ENCODE assay signal across 8 cellular contexts in genomic region chr5:127757576-127757975, GRCh38. TPM values are rescaled to one million over a fixed set of nuclear protein-coding genes. Genes with fewer than 3 reads are reported as not detected.
DNase-seq lines count a peak whose midpoint lies in the region; FAIRE-seq and TF ChIP-seq lines count a peak whose summit lies in the region.

No MANE protein-coding gene starts in this region.

- DNase-seq in stimulated activated CD8-positive, alpha-beta memory T cell treated with anti-CD3 and anti-CD28 coated beads, Interleukin-4, amount 100 ng/mL, for 24 hours (ENCODE audit: low read depth) = peak; percentile 2
- DNase-seq in stimulated activated CD8-positive, alpha-beta memory T cell treated with anti-CD3 and anti-CD28 coated beads, Interleukin-4, amount 100 ng/mL, for 48 hours = no peak
- DNase-seq in H54 (ENCODE audit: insufficient read length, low spot score) (peak; percentile 10), NAMALWA (ENCODE audit: low spot score) (peak; percentile 42), astrocyte of the spinal cord (ENCODE audit: low read depth, low spot score) (peak; percentile 66), transverse colon (peak; percentile 39), NCI-H446 (lab: John Stamatoyannopoulos, UW) (no peak)

- 23 to 25% methylated on average over 1 of the region's 1 CpG for WGBS in transverse colon (ENCODE audit: low coverage in 1 of 2), 2 donors

- H3K4me3 ChIP-seq in astrocyte of the spinal cord (ENCODE audit: low read depth, low read length) (no peak overlapping the region), transverse colon (no peak overlapping the region)

- H3K27ac ChIP-seq in transverse colon = peak overlapping the region in 3 of 4 donors; percentile 51 to 69 (median 57)

- TF ChIP-seq EP300 in transverse colon (IDR thresholded peaks at IDR 0.05; ENCODE audit: low read depth) = no peak

- TF ChIP-seq CTCF in astrocyte of the spinal cord (IDR thresholded peaks at IDR 0.05; ENCODE audit: low read depth, low read length) (peak; percentile 43), transverse colon (IDR thresholded peaks at IDR 0.05) (peak; percentile 32 to 69 (median 48))

- TF ChIP-seq POLR2A in H54 (IDR thresholded peaks at IDR 0.05; ENCODE audit: low read depth, low read length) (no peak), transverse colon (IDR thresholded peaks at IDR 0.05) (no peak)

- peaks cover 0 to 41% (median 22%) of the 10 kb centered on the region in 4 donors for H3K4me1 ChIP-seq in transverse colon

- in situ Hi-C loops in astrocyte of the spinal cord (cut with HindIII; ENCODE audit: low sequenced_read_pairs) = no loop called here
- in situ Hi-C loops in transverse colon (cut with MboI; ENCODE audit: low pct_ligation_motif_present in 1 of 4, low pct_unique_long_range_greater_than_20kb in 1 of 4, low sequenced_read_pairs in 3 of 4) = loop anchor here in 2 of 4 donors (10.0 to 25.0 kb wide), 2 partner anchors 430 to 447 kb away; no protein-coding TSS in a partner anchor

- H3K36me3 ChIP-seq in transverse colon = no peaks in the 10 kb centered on the region

- no peaks in the 10 kb centered on the region for H3K9me3 ChIP-seq in transverse colon

- intact Hi-C loops in transverse colon (cut with DNase I; ENCODE audit: low total_unique reads) = loop anchor here (10.0 kb wide), 1 partner anchor 327 kb away; the partner anchor contains the start of gene SLC12A2

- no peak for FAIRE-seq in H54 (lab: Jason Lieb, UNC)
- peak; percentile 65 for FAIRE-seq in islet of Langerhans (lab: Jason Lieb, UNC)

- H3K27me3 ChIP-seq in transverse colon = no peaks in the 10 kb centered on the region

RNA-seq across cellular contexts. Expression of gene CCDC192, which starts 54.4 kb away (rescaled TPM):
- not detected for total RNA-seq in transverse colon

Comparison
In these comparisons a context has a peak if more than half of its experiments do, and no peak if none do; other contexts are left out.
1. DNase-seq: peak in stimulated activated CD8-positive, alpha-beta memory T cell treated with anti-CD3 and anti-CD28 coated beads, Interleukin-4, amount 100 ng/mL, for 24 hours (single experiment), H54 (single experiment), NAMALWA (single experiment), astrocyte of the spinal cord (single experiment) and transverse colon (single experiment); none in stimulated activated CD8-positive, alpha-beta memory T cell treated with anti-CD3 and anti-CD28 coated beads, Interleukin-4, amount 100 ng/mL, for 48 hours (single experiment) and NCI-H446 (0 of 2).